ENCODE assay signal across 32 cellular contexts in genomic region chr6:114839019-114839418, GRCh38.
DNase-seq lines count a peak whose midpoint lies in the region; ATAC-seq, FAIRE-seq and TF ChIP-seq lines count a peak whose summit lies in the region.
"Had no signal": no experiment of that assay in that cellular context is flagged by ENCODE, and none has a peak within 500 bp of the region (broad histone marks: within the 10 kb centered on the region; RNA-seq: fewer than 3 reads in every experiment).

No MANE protein-coding gene starts in this region.

- no peaks in the 10 kb centered on the region for H3K36me3 ChIP-seq in HepG2 (replicated peaks in 1 of 2; ENCODE audit: control insufficient read depth in 1 of 2, insufficient read depth in 2 of 2, low read length in 2 of 2)
- H3K36me3 ChIP-seq in right lobe of liver: no peaks in the 10 kb centered on the region
- no peaks in the 10 kb centered on the region for H3K36me3 ChIP-seq in Caco-2 (ENCODE audit: control insufficient read depth, insufficient read depth, low read length)
- H3K36me3 ChIP-seq: BE2C; BLaER1; BLaER1 treated with 17β-estradiol and CSF1 and Interleukin-3, amounts not matched to agents 10 nM and 100 nM had no signal

- peaks cover 5% of the 10 kb centered on the region for H3K36me3 Mint-ChIP-seq in Caco-2 (ENCODE audit: insufficient read depth, unreplicated experiment)
- H3K36me3 Mint-ChIP-seq: CD14-positive monocyte; CD4-positive, alpha-beta memory T cell; CD4-positive, CD25-positive, alpha-beta regulatory T cell; CD8-positive, alpha-beta memory T cell; CD8-positive, alpha-beta T cell had no signal

- no peak for TF ChIP-seq CTCF in HepG2 (CRISPR knock-in tag; IDR thresholded peaks at IDR 0.05)
- no peak for TF ChIP-seq CTCF in right lobe of liver (IDR thresholded peaks at IDR 0.05)
- no peak for TF ChIP-seq CTCF in Caco-2 (IDR thresholded peaks at IDR 0.05; ENCODE audit: insufficient read depth in 1 of 2, low read depth in 1 of 2, low read length in 1 of 2, severe bottlenecking in 1 of 2, unreplicated experiment in 1 of 2)

- no peak overlapping the region for H3K4me3 ChIP-seq in HepG2 (replicated peaks in 1 of 3; ENCODE audit: insufficient read depth in 1 of 3, low read depth in 2 of 3, low read length in 3 of 3)
- H3K4me3 ChIP-seq in right lobe of liver: no peak overlapping the region
- H3K4me3 ChIP-seq in Caco-2 (ENCODE audit: low read depth, low read length): no peak overlapping the region
- H3K4me3 ChIP-seq: A549; BLaER1; BLaER1 treated with 17β-estradiol and CSF1 and Interleukin-3, amounts not matched to agents 10 nM and 100 nM had no signal

- peaks cover 9% of the 10 kb centered on the region for H3K4me1 Mint-ChIP-seq in Caco-2 (ENCODE audit: low read depth, unreplicated experiment)
- H3K4me1 Mint-ChIP-seq: B cell; CD14-positive monocyte; CD4-positive, alpha-beta memory T cell; CD4-positive, CD25-positive, alpha-beta regulatory T cell; CD8-positive, alpha-beta memory T cell had no signal

- POLR2A ChIA-PET in HepG2 (lab: Yijun Ruan, JAX): no interaction called here
- POLR2A ChIA-PET in Caco-2 (lab: Charles Lee): no interaction called here

- H2AFZ ChIP-seq in HepG2 (ENCODE audit: low read length): no peak overlapping the region

- no peak overlapping the region for H3K9ac ChIP-seq in HepG2 (ENCODE audit: insufficient read depth, low read depth, low read length)
- H3K9ac ChIP-seq: BLaER1; BLaER1 treated with 17β-estradiol and CSF1 and Interleukin-3, amounts not matched to agents 10 nM and 100 nM had no signal

- H3K9me3 Mint-ChIP-seq in Caco-2 (ENCODE audit: unreplicated experiment): peaks cover 6% of the 10 kb centered on the region

- H3K27me3 Mint-ChIP-seq in Caco-2 (ENCODE audit: insufficient read depth, unreplicated experiment): no peaks in the 10 kb centered on the region
- H3K27me3 Mint-ChIP-seq: B cell; CD4-positive, alpha-beta memory T cell; CD4-positive, alpha-beta T cell; CD4-positive, CD25-positive, alpha-beta regulatory T cell; CD8-positive, alpha-beta memory T cell had no signal

- H4K20me1 ChIP-seq in HepG2 (ENCODE audit: insufficient read depth, low read length): no peaks in the 10 kb centered on the region
- H4K20me1 ChIP-seq: BLaER1; BLaER1 treated with 17β-estradiol and CSF1 and Interleukin-3, amounts not matched to agents 10 nM and 100 nM had no signal

- no peaks in the 10 kb centered on the region for H3K4me1 ChIP-seq in HepG2 (ENCODE audit: insufficient read depth, low read length)
- no peaks in the 10 kb centered on the region for H3K4me1 ChIP-seq in right lobe of liver
- peaks cover 44% of the 10 kb centered on the region for H3K4me1 ChIP-seq in Caco-2
- H3K4me1 ChIP-seq: A549; BE2C; BLaER1; BLaER1 treated with 17β-estradiol and CSF1 and Interleukin-3, amounts not matched to agents 10 nM and 100 nM had no signal

- in situ Hi-C loops in HepG2 (cut with HindIII; ENCODE audit: extremely low pct_ligation_motif_present, low pct_unique_long_range_greater_than_20kb): no loop called here

- H3K9me3 ChIP-seq in HepG2 (ENCODE audit: low read length) (no peaks in the 10 kb centered on the region), right lobe of liver (no peaks in the 10 kb centered on the region), Caco-2 (peaks cover 3% of the 10 kb centered on the region; the same call in 1 of the 2 replicates)
- H3K9me3 ChIP-seq: A549; BE2C; BLaER1; BLaER1 treated with 17β-estradiol and CSF1 and Interleukin-3, amounts not matched to agents 10 nM and 100 nM had no signal

- CTCF ChIA-PET in HepG2 (lab: Yijun Ruan, JAX; ENCODE audit: low intra/inter-chr PET ratio, low total read pairs) (no interaction called here), Caco-2 (lab: Charles Lee) (no interaction called here)

- H3K4me2 ChIP-seq in HepG2 (ENCODE audit: low read depth, low read length): no peak overlapping the region
- H3K4me2 ChIP-seq: A549; BLaER1; BLaER1 treated with 17β-estradiol and CSF1 and Interleukin-3, amounts not matched to agents 10 nM and 100 nM had no signal

- ATAC-seq in HepG2 (no peak), right lobe of liver (no peak)
- ATAC-seq: A549; CD8-positive, alpha-beta T cell had no signal

- whole genome bisulfite sequencing in HepG2 (ENCODE audit: low lambda C conversion rate): 15% methylated on average over 2 of the region's 2 CpGs
- 44% methylated on average over 2 of the region's 2 CpGs for WGBS in right lobe of liver (ENCODE audit: insufficient coverage, low coverage, low lambda C conversion rate, missing lambda C conversion rate)

- TF ChIP-seq POLR2A in HepG2 (IDR thresholded peaks at IDR 0.05; ENCODE audit: insufficient read depth in 1 of 2, low read depth in 2 of 2, low read length in 2 of 2) (no peak), right lobe of liver (IDR thresholded peaks at IDR 0.05) (no peak)

- no peak overlapping the region for H3K27ac Mint-ChIP-seq in Caco-2 (ENCODE audit: unreplicated experiment)
- H3K27ac Mint-ChIP-seq: B cell; CD14-positive monocyte; CD4-positive, alpha-beta memory T cell; CD4-positive, alpha-beta T cell; CD4-positive, CD25-positive, alpha-beta regulatory T cell; CD8-positive, alpha-beta memory T cell; CD8-positive, alpha-beta T cell had no signal

- BruUV-seq in HepG2 (replicated peaks; lab: Mats Ljungman, UMichigan): no TSS peak
- BruUV-seq in Caco-2 (replicated peaks; lab: Mats Ljungman, UMichigan): no TSS peak

- no peak for TF ChIP-seq RAD21 in HepG2 (CRISPR knock-in tag; IDR thresholded peaks at IDR 0.05)

- TF ChIP-seq EP300 in HepG2 (IDR thresholded peaks at IDR 0.05; ENCODE audit: low read depth in 2 of 2, low read length in 2 of 2) (no peak), HepG2 (CRISPR knock-in tag; IDR thresholded peaks at IDR 0.05; ENCODE audit: borderline replicate concordance) (no peak)

- no peak overlapping the region for H3K4me3 Mint-ChIP-seq in Caco-2 (ENCODE audit: unreplicated experiment)
- H3K4me3 Mint-ChIP-seq: B cell; CD14-positive monocyte; CD4-positive, alpha-beta memory T cell; CD4-positive, alpha-beta T cell; CD4-positive, CD25-positive, alpha-beta regulatory T cell; CD8-positive, alpha-beta memory T cell; CD8-positive, alpha-beta T cell had no signal

- intact Hi-C loops in HepG2 (cut with micrococcal nuclease; ENCODE audit: unreplicated experiment) (no loop called here), right lobe of liver (cut with DNase I) (no loop called here), Caco-2 (cut with micrococcal nuclease; ENCODE audit: unreplicated experiment) (loop anchor here (1.0 kb wide), 1 partner anchor 844 kb away; no protein-coding TSS in a partner anchor)

- H3K27me3 ChIP-seq in HepG2 (ENCODE audit: control insufficient read depth in 1 of 2, insufficient read depth in 2 of 2, low read length in 2 of 2) (no peaks in the 10 kb centered on the region), right lobe of liver (no peaks in the 10 kb centered on the region), Caco-2 (replicated peaks; ENCODE audit: control insufficient read depth, insufficient read depth, low read length) (no peaks in the 10 kb centered on the region)
- H3K27me3 ChIP-seq: BE2C; BLaER1; BLaER1 treated with 17β-estradiol and CSF1 and Interleukin-3, amounts not matched to agents 10 nM and 100 nM had no signal

- DNase-seq in HepG2 (ENCODE audit: low spot score): no peak
- DNase-seq in right lobe of liver: no peak
- DNase-seq in Caco-2: peak; percentile 39 to 52
- DNase-seq in GM03348 (ENCODE audit: low spot score): no peak
- DNase-seq: 8988T; ACHN; AML-193; BE2C; C1 segment of cervical spinal cord; Calu3; CD4-positive, alpha-beta memory T cell; CD4-positive, alpha-beta T cell; CD4-positive, CD25-positive, alpha-beta regulatory T cell; CD8-positive, alpha-beta memory T cell; CD8-positive, alpha-beta T cell; COR-L47; DMS 273 treated with DMSO at 0.1 percent for 48 hours; DMS153; DMS53; DMS79; DMS79 treated with DMSO at 0.1 percent for 48 hours; DND-41; EL had no signal

- no peaks in the 10 kb centered on the region for H3K79me2 ChIP-seq in HepG2 (ENCODE audit: insufficient read depth, low read length)

- H3K27ac ChIP-seq in HepG2 (ENCODE audit: extremely low read length, insufficient read depth, low read length): no peak overlapping the region
- H3K27ac ChIP-seq in right lobe of liver: no peak overlapping the region
- H3K27ac ChIP-seq: 22Rv1; A549; BLaER1; BLaER1 treated with 17β-estradiol and CSF1 and Interleukin-3, amounts not matched to agents 10 nM and 100 nM; C4-2B had no signal

- no peak for FAIRE-seq in HepG2 (lab: Jason Lieb, UNC)
- FAIRE-seq: A204.1, A549, D721Med had no signal

TF ChIP-seq in HepG2, 621 proteins besides CTCF, POLR2A, EP300 and RAD21:
- TF ChIP-seq, protein P1, sequence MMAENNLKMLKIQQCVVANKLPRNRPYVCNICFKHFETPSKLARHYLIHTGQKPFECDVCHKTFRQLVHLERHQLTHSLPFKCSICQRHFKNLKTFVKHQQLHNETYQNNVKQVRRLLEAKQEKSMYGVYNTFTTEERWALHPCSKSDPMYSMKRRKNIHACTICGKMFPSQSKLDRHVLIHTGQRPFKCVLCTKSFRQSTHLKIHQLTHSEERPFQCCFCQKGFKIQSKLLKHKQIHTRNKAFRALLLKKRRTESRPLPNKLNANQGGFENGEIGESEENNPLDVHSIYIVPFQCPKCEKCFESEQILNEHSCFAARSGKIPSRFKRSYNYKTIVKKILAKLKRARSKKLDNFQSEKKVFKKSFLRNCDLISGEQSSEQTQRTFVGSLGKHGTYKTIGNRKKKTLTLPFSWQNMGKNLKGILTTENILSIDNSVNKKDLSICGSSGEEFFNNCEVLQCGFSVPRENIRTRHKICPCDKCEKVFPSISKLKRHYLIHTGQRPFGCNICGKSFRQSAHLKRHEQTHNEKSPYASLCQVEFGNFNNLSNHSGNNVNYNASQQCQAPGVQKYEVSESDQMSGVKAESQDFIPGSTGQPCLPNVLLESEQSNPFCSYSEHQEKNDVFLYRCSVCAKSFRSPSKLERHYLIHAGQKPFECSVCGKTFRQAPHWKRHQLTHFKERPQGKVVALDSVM (CRISPR knock-in tag; IDR thresholded peaks at IDR 0.05): peak; percentile 52; the same call in 1 of the 2 replicates
- no peak for TF ChIP-seq KLF9 (CRISPR knock-in tag; IDR thresholded peaks at IDR 0.05; ENCODE audit: low read depth)
TF ChIP-seq in HepG2: peak in this region for 1.

Comparison
In these comparisons a context has a peak if more than half of its experiments do, and no peak if none do; other contexts are left out.
1. DNase-seq: peak in Caco-2 (2 of 2); none in HepG2 (single experiment), right lobe of liver (0 of 3) and GM03348 (single experiment).